Comparison of ENCODE assay signal across 21 cellular contexts in genomic region chr2:16061406-16062217, GRCh38.
DNase-seq lines count a peak whose midpoint lies in the region; ATAC-seq and TF ChIP-seq lines count a peak whose summit lies in the region.
"Had no signal": no experiment of that assay in that cellular context is flagged by ENCODE, and none has a peak within 500 bp of the region (broad histone marks: within the 10 kb centered on the region; RNA-seq: fewer than 3 reads in every experiment).

No MANE protein-coding gene starts in this region.

- no TSS peak for BruUV-seq in A673 (replicated peaks; lab: Mats Ljungman, UMichigan)

- H3K9ac ChIP-seq in KMS-11: no peak overlapping the region
- H3K9ac ChIP-seq: BLaER1 had no signal

- POLR2A ChIA-PET in A673 (lab: Charles Lee; ENCODE audit: low non-redundant PET): no interaction called here

- H3K4me3 ChIP-seq in BE2C (ENCODE audit: low read depth, low read length): no peak overlapping the region
- no peak overlapping the region for H3K4me3 ChIP-seq in KMS-11 (IDR thresholded peaks at IDR 0.05; ENCODE audit: insufficient read depth, low read depth, low read length)
- H3K4me3 ChIP-seq in WERI-Rb-1 (ENCODE audit: low read depth, low read length): no peak overlapping the region
- H3K4me3 ChIP-seq in A673 (ENCODE audit: low read depth, low read length, poor library complexity, severe bottlenecking): no peak overlapping the region
- H3K4me3 ChIP-seq: BLaER1 had no signal

- H3K9me3 ChIP-seq in BE2C (peaks cover 77% of the 10 kb centered on the region), WERI-Rb-1 (ENCODE audit: severe bottlenecking) (peaks cover 26% of the 10 kb centered on the region), A673 (ENCODE audit: low read depth, low read length, poor library complexity, severe bottlenecking) (no peaks in the 10 kb centered on the region)

- no peak for TF ChIP-seq CTCF in BE2C (IDR thresholded peaks at IDR 0.05; ENCODE audit: low read depth, low read length)
- TF ChIP-seq CTCF in KMS-11 (conservative IDR thresholded peaks at IDR 0.05; ENCODE audit: low read depth, low read length): no peak
- no peak for TF ChIP-seq CTCF in WERI-Rb-1 (IDR thresholded peaks at IDR 0.05; ENCODE audit: low read depth, low read length)
- no peak for TF ChIP-seq CTCF in A673 (conservative IDR thresholded peaks at IDR 0.05; ENCODE audit: low read depth, low read length)

- ATAC-seq in HG02763 (IDR thresholded peaks at IDR 0.05; ENCODE audit: unreplicated experiment): no peak

- H3K27ac ChIP-seq in KMS-11: no peak overlapping the region
- H3K27ac ChIP-seq in WERI-Rb-1: peak overlapping the region; percentile 51
- no peak overlapping the region for H3K27ac ChIP-seq in A673 (ENCODE audit: low read depth, low read length, poor library complexity, severe bottlenecking)
- H3K27ac ChIP-seq: BLaER1 had no signal

- intact Hi-C loops in A673 (cut with micrococcal nuclease; ENCODE audit: unreplicated experiment): no loop called here

- H3K27me3 ChIP-seq in BE2C (no peaks in the 10 kb centered on the region), KMS-11 (ENCODE audit: insufficient read depth, low read depth) (no peaks in the 10 kb centered on the region), WERI-Rb-1 (ENCODE audit: insufficient read depth, low read depth, severe bottlenecking) (no peaks in the 10 kb centered on the region), A673 (replicated peaks; ENCODE audit: insufficient read depth, low read depth, low read length, poor library complexity) (no peaks in the 10 kb centered on the region)
- H3K27me3 ChIP-seq: BLaER1 had no signal

- no peaks in the 10 kb centered on the region for H3K79me2 ChIP-seq in KMS-11 (ENCODE audit: insufficient read depth, low read depth)

- H3K36me3 ChIP-seq in BE2C: no peaks in the 10 kb centered on the region
- H3K36me3 ChIP-seq in KMS-11 (ENCODE audit: insufficient read depth): no peaks in the 10 kb centered on the region
- H3K36me3 ChIP-seq in WERI-Rb-1: no peaks in the 10 kb centered on the region
- no peaks in the 10 kb centered on the region for H3K36me3 ChIP-seq in A673 (ENCODE audit: insufficient read depth, low read length, poor library complexity, severe bottlenecking)
- H3K36me3 ChIP-seq: BLaER1 had no signal

- CTCF ChIA-PET in A673 (lab: Charles Lee): no interaction called here

- H3K4me1 ChIP-seq in BE2C: peaks cover 1% of the 10 kb centered on the region; the same call in 1 of the 2 replicates
- H3K4me1 ChIP-seq in KMS-11 (ENCODE audit: low read depth, poor library complexity, severe bottlenecking): peaks cover 51% of the 10 kb centered on the region
- H3K4me1 ChIP-seq in A673 (ENCODE audit: insufficient read depth, low read length, poor library complexity, severe bottlenecking): no peaks in the 10 kb centered on the region

- no peaks in the 10 kb centered on the region for H4K20me1 ChIP-seq in KMS-11 (ENCODE audit: insufficient read depth)
- H4K20me1 ChIP-seq: BLaER1 had no signal

- H2AFZ ChIP-seq in KMS-11 (ENCODE audit: low read depth): no peak overlapping the region

- 0 out of 2 replicates have a peak overlapping the region, but pooled peaks have one; percentile 2 for H3K4me2 ChIP-seq in KMS-11
- H3K4me2 ChIP-seq: BLaER1 had no signal

- peak; percentile 98 for DNase-seq in BE2C
- DNase-seq in WERI-Rb-1: peak; percentile 92
- DNase-seq in NCI-H2029 (lab: John Stamatoyannopoulos, UW): no peak
- DNase-seq in A673 (ENCODE audit: low spot score): no peak
- DNase-seq: 8988T; AML-193; C1 segment of cervical spinal cord; CD4-positive, alpha-beta memory T cell; CD4-positive, CD25-positive, alpha-beta regulatory T cell; CD8-positive, alpha-beta memory T cell; COR-L47; DMS 273 treated with DMSO at 0.1 percent for 48 hours; DMS153; DMS53; DMS79; DND-41; EL; GF-D8 had no signal

Comparison
In these comparisons a context has a peak if more than half of its experiments do, and no peak if none do; other contexts are left out.
1. DNase-seq: peak in BE2C (single experiment) and WERI-Rb-1 (single experiment); none in NCI-H2029 (single experiment) and A673 (single experiment).